8 cellular contexts compared by ENCODE assay signal in the genomic region with DNA sequence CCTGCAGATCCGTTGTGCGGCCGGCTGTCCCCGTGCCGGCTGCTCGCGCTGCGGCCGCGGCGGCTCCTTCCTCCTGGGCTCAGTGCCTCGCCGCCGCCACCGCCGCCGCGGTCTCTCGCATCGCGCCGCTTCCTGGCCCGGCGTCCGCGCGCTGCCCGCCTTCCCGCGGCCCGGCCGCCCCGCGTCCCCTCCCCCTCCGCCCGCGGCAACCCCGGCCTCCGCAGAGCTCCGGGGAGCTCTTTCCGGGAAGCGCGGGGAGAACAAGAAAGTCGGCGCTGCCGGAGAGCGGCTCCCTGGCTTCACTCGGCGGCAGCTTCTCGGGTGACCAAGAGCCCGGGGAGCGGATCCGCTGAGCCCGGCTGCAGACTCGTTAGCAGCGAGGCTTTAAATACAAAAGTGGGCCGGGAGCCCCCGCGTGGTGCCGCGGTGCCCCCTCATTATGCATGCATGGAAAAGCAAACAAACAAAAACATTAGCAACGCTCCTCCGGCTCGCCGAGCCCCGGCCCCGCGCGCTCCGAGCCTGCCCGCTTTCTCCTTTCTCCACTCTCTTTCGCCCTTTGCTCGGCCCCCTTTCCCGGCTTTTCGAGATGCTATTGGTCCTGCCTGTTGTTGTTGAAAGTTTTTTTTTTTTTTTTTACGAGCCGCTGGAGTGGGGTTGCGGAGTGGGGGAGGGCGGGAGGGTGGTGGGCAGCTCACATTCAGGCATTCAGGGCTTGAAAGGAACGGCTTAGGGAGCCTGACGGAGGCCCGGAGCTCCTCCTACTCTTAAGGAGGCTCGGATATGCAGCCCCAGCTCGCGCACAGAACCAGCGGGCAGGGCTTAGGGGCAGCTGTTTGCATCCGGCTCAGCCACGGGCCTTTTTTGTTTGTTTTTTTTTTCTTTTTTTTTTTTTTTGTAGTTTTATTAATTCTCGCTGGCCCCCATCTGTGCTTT. TPM values are rescaled to one million over a fixed set of nuclear protein-coding genes. Genes with fewer than 3 reads are reported as not detected.
DNase-seq lines count a peak whose midpoint lies in the region; ATAC-seq, FAIRE-seq and TF ChIP-seq lines count a peak whose summit lies in the region.

A gene with protein sequence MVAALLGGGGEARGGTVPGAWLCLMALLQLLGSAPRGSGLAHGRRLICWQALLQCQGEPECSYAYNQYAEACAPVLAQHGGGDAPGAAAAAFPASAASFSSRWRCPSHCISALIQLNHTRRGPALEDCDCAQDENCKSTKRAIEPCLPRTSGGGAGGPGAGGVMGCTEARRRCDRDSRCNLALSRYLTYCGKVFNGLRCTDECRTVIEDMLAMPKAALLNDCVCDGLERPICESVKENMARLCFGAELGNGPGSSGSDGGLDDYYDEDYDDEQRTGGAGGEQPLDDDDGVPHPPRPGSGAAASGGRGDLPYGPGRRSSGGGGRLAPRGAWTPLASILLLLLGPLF (minus strand): TSS at position 361 of the 936 bp plus-strand sequence. CDS start 727 bp downstream, outside the sequence.

- intact Hi-C loops in kidney (cut with DNase I): no loop called here

- peaks cover 48% of the 10 kb centered on the region for H3K4me1 Mint-ChIP-seq in chondrocyte (ENCODE audit: low read depth)

- peak within 1 kb of the TSS; percentile 85 for H3K27ac Mint-ChIP-seq in chondrocyte (ENCODE audit: unreplicated experiment)

- H3K9ac ChIP-seq in kidney (ENCODE audit: low read length in 2 of 2): peak within 1 kb of the TSS; percentile 47 to 84

- H3K4me1 ChIP-seq in kidney (ENCODE audit: control insufficient read depth in 1 of 2, insufficient read depth in 1 of 2, low read depth in 1 of 2, low read length in 2 of 2): peaks cover 7 to 13% of the 10 kb centered on the region in 2 donors

- peak within 1 kb of the TSS; percentile 89 to 96 for H3K27ac ChIP-seq in kidney (ENCODE audit: low read depth in 2 of 2, low read length in 2 of 2)

- peak within 1 kb of the TSS; percentile 90 for H3K4me3 Mint-ChIP-seq in chondrocyte (ENCODE audit: unreplicated experiment)

- H3K27me3 Mint-ChIP-seq in chondrocyte (ENCODE audit: low read depth): no peaks in the 10 kb centered on the region

- no peaks in the 10 kb centered on the region for H3K36me3 ChIP-seq in kidney (ENCODE audit: control insufficient read depth in 1 of 2, insufficient read depth in 2 of 2, low read length in 2 of 2)

- TF ChIP-seq CTCF in GM12864 (IDR thresholded peaks at IDR 0.05; ENCODE audit: low read depth, low read length, missing control alignments): no peak
- peak; percentile 16 for TF ChIP-seq CTCF in chondrocyte (IDR thresholded peaks at IDR 0.05)
- no peak for TF ChIP-seq CTCF in kidney (IDR thresholded peaks at IDR 0.05; ENCODE audit: borderline replicate concordance, extremely low read depth, insufficient read depth)

- H3K36me3 Mint-ChIP-seq in chondrocyte (ENCODE audit: low read depth): peaks cover 2% of the 10 kb centered on the region

- FAIRE-seq in kidney (lab: Jason Lieb, UNC): no peak

- DNase-seq in GM12864 (ENCODE audit: low read depth): peak; percentile 29
- DNase-seq in NCI-H1930 (lab: John Stamatoyannopoulos, UW): peak; percentile 76 to 77
- peak; percentile 44 for DNase-seq in activated CD4-positive, CD25-positive, alpha-beta regulatory T cell treated with anti-CD3 and anti-CD28 coated beads, Interleukin-2, amount 50 U/mL, for 72 hours
- peak; percentile 95 for DNase-seq in chondrocyte (ENCODE audit: low spot score)
- peak; percentile 96 for DNase-seq in kidney
- DNase-seq in stimulated activated CD4-positive, alpha-beta T cell treated with anti-CD3 and anti-CD28 coated beads, Interleukin-12 subunit alpha, Interleukin-12 subunit beta, amount 100 ng/mL, for 4 hours: peak; percentile 57
- DNase-seq in cortex of kidney (lab: John Stamatoyannopoulos, UW): no peak

- H3K9me3 Mint-ChIP-seq in chondrocyte (ENCODE audit: low read depth): peaks cover 9% of the 10 kb centered on the region

- H3K4me3 ChIP-seq in GM12864 (ENCODE audit: low read depth, low read length) (peak within 1 kb of the TSS; percentile 55), kidney (ENCODE audit: low read length in 2 of 2) (peak within 1 kb of the TSS; percentile 78 to 84)

- peak; percentile 66 for ATAC-seq in HG02678 (IDR thresholded peaks at IDR 0.05; ENCODE audit: unreplicated experiment)

- no peaks in the 10 kb centered on the region for H3K9me3 ChIP-seq in kidney (ENCODE audit: control insufficient read depth in 1 of 2, low read length in 2 of 2)

RNA-seq across cellular contexts. Expression of the gene that starts here (rescaled TPM):
- 56.5 to 70.3 TPM (median 70.0 TPM) in 3 replicates for total RNA-seq in chondrocyte
- total RNA-seq in kidney: 8.2 TPM
- 5.8 TPM for polyA plus RNA-seq in kidney (ENCODE audit: insufficient read depth, low read depth, low replicate concordance)
